ENCODE assay signal across 1 cellular context in the genomic region with DNA sequence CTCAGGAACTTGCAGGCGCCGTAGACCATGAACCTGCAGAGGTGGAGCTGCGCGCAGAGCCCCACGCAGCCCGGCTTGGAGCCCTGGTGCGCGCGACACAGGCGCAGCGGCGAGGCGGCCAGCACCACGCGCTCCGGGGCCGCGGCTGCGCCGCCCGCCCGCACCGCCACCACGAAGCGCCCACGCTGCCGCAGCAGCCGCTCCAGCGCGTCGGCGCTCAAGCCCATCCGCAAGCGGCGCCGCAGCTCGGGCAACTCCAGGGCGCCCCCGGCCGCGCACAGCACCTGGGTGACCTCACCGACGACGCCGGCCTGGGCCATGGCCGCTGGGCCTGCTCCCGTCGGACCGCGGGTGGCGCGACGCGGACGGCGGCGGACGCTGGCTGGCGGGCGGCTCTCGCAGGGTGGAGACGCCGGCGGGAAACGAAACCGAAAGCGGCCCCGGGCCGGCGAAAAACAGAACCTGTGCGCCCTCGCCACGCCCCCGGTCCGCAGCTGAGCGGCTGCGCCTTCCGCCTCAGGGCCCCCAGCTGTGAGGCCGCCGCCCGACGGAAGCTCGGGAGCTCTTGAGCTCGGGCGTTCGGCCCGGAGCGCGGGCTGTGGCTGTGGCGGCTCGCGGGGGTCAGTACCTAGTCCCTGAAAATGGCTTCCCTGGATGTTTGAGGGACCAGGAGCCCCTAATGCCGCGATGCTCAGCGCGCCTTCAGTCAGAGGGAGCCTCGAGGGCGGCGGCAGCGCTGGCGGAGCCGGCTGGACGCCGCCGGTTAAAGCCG.
TF ChIP-seq lines count a peak whose summit lies in the region.

Gene PARP12 (minus strand): TSS at position 424 of the 772 bp plus-strand sequence. CDS start 104 bp downstream, at position 320.

TF ChIP-seq in K562, 482 proteins besides CTCF, POLR2A, EP300 and RAD21 (continued from another document and continues in another):
- TF ChIP-seq, protein P1, sequence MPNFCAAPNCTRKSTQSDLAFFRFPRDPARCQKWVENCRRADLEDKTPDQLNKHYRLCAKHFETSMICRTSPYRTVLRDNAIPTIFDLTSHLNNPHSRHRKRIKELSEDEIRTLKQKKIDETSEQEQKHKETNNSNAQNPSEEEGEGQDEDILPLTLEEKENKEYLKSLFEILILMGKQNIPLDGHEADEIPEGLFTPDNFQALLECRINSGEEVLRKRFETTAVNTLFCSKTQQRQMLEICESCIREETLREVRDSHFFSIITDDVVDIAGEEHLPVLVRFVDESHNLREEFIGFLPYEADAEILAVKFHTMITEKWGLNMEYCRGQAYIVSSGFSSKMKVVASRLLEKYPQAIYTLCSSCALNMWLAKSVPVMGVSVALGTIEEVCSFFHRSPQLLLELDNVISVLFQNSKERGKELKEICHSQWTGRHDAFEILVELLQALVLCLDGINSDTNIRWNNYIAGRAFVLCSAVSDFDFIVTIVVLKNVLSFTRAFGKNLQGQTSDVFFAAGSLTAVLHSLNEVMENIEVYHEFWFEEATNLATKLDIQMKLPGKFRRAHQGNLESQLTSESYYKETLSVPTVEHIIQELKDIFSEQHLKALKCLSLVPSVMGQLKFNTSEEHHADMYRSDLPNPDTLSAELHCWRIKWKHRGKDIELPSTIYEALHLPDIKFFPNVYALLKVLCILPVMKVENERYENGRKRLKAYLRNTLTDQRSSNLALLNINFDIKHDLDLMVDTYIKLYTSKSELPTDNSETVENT (CRISPR knock-in tag; IDR thresholded peaks at IDR 0.05): peak; percentile 81; the same call in 1 of the 2 replicates
- TF ChIP-seq RBM14 (IDR thresholded peaks at IDR 0.05; ENCODE audit: borderline replicate concordance, insufficient read depth, low read depth, low read length): 0 out of 2 replicates have a peak, but pooled peaks have one; percentile 16
- TF ChIP-seq TEAD1 (CRISPR knock-in tag; IDR thresholded peaks at IDR 0.05): peak; percentile 44 to 84; a peak in 3 of 4 replicates
- TF ChIP-seq SREBF1 (IDR thresholded peaks at IDR 0.05; ENCODE audit: borderline replicate concordance, low read depth, low read length): no peak
- 0 out of 2 replicates have a peak, but pooled peaks have one; percentile 15 for TF ChIP-seq RERE (CRISPR knock-in tag; IDR thresholded peaks at IDR 0.05; ENCODE audit: borderline replicate concordance)
- TF ChIP-seq PRDM10 (IDR thresholded peaks at IDR 0.05; ENCODE audit: partially characterized antibody): no peak
- no peak for TF ChIP-seq SNIP1 (IDR thresholded peaks at IDR 0.05; ENCODE audit: low read depth)
- TF ChIP-seq STAG1 (CRISPR knock-in tag; IDR thresholded peaks at IDR 0.05; ENCODE audit: borderline replicate concordance): no peak; the same call in 1 of the 2 replicates
- TF ChIP-seq ZNF41 (CRISPR knock-in tag; conservative IDR thresholded peaks at IDR 0.05): no peak
- TF ChIP-seq, protein P2, sequence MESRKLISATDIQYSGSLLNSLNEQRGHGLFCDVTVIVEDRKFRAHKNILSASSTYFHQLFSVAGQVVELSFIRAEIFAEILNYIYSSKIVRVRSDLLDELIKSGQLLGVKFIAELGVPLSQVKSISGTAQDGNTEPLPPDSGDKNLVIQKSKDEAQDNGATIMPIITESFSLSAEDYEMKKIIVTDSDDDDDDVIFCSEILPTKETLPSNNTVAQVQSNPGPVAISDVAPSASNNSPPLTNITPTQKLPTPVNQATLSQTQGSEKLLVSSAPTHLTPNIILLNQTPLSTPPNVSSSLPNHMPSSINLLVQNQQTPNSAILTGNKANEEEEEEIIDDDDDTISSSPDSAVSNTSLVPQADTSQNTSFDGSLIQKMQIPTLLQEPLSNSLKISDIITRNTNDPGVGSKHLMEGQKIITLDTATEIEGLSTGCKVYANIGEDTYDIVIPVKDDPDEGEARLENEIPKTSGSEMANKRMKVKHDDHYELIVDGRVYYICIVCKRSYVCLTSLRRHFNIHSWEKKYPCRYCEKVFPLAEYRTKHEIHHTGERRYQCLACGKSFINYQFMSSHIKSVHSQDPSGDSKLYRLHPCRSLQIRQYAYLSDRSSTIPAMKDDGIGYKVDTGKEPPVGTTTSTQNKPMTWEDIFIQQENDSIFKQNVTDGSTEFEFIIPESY (CRISPR knock-in tag; IDR thresholded peaks at IDR 0.05): peak; percentile 99
- TF ChIP-seq ZNF699 (CRISPR knock-in tag; IDR thresholded peaks at IDR 0.05; ENCODE audit: insufficient replicate concordance): no peak
- TF ChIP-seq TCF3 (CRISPR knock-in tag; IDR thresholded peaks at IDR 0.05): peak; percentile 34
- TF ChIP-seq ARID3A (IDR thresholded peaks at IDR 0.05; ENCODE audit: borderline replicate concordance, low read depth, low read length): no peak
- TF ChIP-seq THRA (IDR thresholded peaks at IDR 0.05): no peak
- peak; percentile 81 for TF ChIP-seq ZBTB40 (IDR thresholded peaks at IDR 0.05)
- no peak for TF ChIP-seq ZBTB40 (CRISPR knock-in tag; IDR thresholded peaks at IDR 0.05)
